ENCODE assay signal across 10 cellular contexts in genomic region chr15:100043069-100043641, GRCh38.
DNase-seq lines count a peak whose midpoint lies in the region; ATAC-seq and TF ChIP-seq lines count a peak whose summit lies in the region.
"Had no signal": no experiment of that assay in that cellular context is flagged by ENCODE, and none has a peak within 500 bp of the region (broad histone marks: within the 10 kb centered on the region; RNA-seq: fewer than 3 reads in every experiment).

No MANE protein-coding gene starts in this region.

- H3K27me3 ChIP-seq in PC-9 (ENCODE audit: insufficient read depth, low read depth) (no peaks in the 10 kb centered on the region), trophoblast cell (ENCODE audit: insufficient read depth, low read length) (no peaks in the 10 kb centered on the region)

- peaks cover 7% of the 10 kb centered on the region for H3K9me3 Mint-ChIP-seq in stimulated activated memory B cell treated with anti-CD40 and anti-IgM and Interleukin-4, amounts not matched to agents 10 μg/mL and 1 μg/mL and 100 μg/mL, for 72 hours
- H3K9me3 Mint-ChIP-seq: neural crest cell had no signal

- no peak overlapping the region for H3K4ac ChIP-seq in trophoblast cell (ENCODE audit: low read depth, low read length)

- H3K9me3 ChIP-seq in PC-9 (ENCODE audit: insufficient read depth, low read depth) (no peaks in the 10 kb centered on the region), trophoblast cell (ENCODE audit: insufficient read depth, low read depth, low read length) (no peaks in the 10 kb centered on the region)

- H3K36me3 Mint-ChIP-seq in stimulated activated memory B cell treated with anti-CD40 and anti-IgM and Interleukin-4, amounts not matched to agents 10 μg/mL and 1 μg/mL and 100 μg/mL, for 72 hours = no peaks in the 10 kb centered on the region

- H3K4me1 ChIP-seq in PC-9 (replicated peaks; ENCODE audit: insufficient read depth) = peaks cover 34% of the 10 kb centered on the region
- H3K4me1 ChIP-seq in trophoblast cell (ENCODE audit: control insufficient read depth in 1 of 2, insufficient read depth in 2 of 2, low read length in 2 of 2) = peaks cover 2% of the 10 kb centered on the region in 2 experiments

- H3K79me2 ChIP-seq in PC-9 (ENCODE audit: low read depth) (no peaks in the 10 kb centered on the region), trophoblast cell (ENCODE audit: control insufficient read depth, insufficient read depth, low read length, poor library complexity) (no peaks in the 10 kb centered on the region)

- H4K20me1 ChIP-seq in PC-9 (ENCODE audit: insufficient read depth) = no peaks in the 10 kb centered on the region

- H3K9ac ChIP-seq in trophoblast cell (ENCODE audit: low read length) = no peak overlapping the region

- no peak overlapping the region for H4K8ac ChIP-seq in trophoblast cell (ENCODE audit: low read depth, low read length)

- no peak for ATAC-seq in HG02588 (IDR thresholded peaks at IDR 0.05; ENCODE audit: unreplicated experiment)
- no peak for ATAC-seq in stimulated activated memory B cell treated with anti-CD40 and anti-IgM and Interleukin-4, amounts not matched to agents 10 μg/mL and 1 μg/mL and 100 μg/mL, for 72 hours

- H2AFZ ChIP-seq in PC-9 = peak overlapping the region; percentile 79
- no peak overlapping the region for H2AFZ ChIP-seq in trophoblast cell (ENCODE audit: insufficient read depth, low read length, poor library complexity)

- no peak overlapping the region for H3K14ac ChIP-seq in trophoblast cell (ENCODE audit: low read length)

- no peak overlapping the region for H3K18ac ChIP-seq in trophoblast cell (ENCODE audit: low read length)

- H3K27me3 Mint-ChIP-seq in stimulated activated memory B cell treated with anti-CD40 and anti-IgM and Interleukin-4, amounts not matched to agents 10 μg/mL and 1 μg/mL and 100 μg/mL, for 72 hours = no peaks in the 10 kb centered on the region

- H2BK12ac ChIP-seq in trophoblast cell (ENCODE audit: low read length) = no peak overlapping the region

- H3K4me1 Mint-ChIP-seq in stimulated activated memory B cell treated with anti-CD40 and anti-IgM and Interleukin-4, amounts not matched to agents 10 μg/mL and 1 μg/mL and 100 μg/mL, for 72 hours = peaks cover 6% of the 10 kb centered on the region

- peak overlapping the region; percentile 50; the same call in 1 of the 2 replicates for H3K4me3 ChIP-seq in PC-9
- H3K4me3 ChIP-seq in epithelial cell of proximal tubule (ENCODE audit: low read depth, low read length) = no peak overlapping the region
- no peak overlapping the region for H3K4me3 ChIP-seq in trophoblast cell (ENCODE audit: low read depth, low read length)

- H3K4me2 ChIP-seq in PC-9 (peak overlapping the region; percentile 79), trophoblast cell (ENCODE audit: low read length) (no peak overlapping the region)

- no peak overlapping the region for H4K91ac ChIP-seq in trophoblast cell (ENCODE audit: low read depth, low read length)

- BruUV-seq in PC-9 (replicated peaks; lab: Mats Ljungman, UMichigan) = no TSS peak

- H3K27ac Mint-ChIP-seq in stimulated activated memory B cell treated with anti-CD40 and anti-IgM and Interleukin-4, amounts not matched to agents 10 μg/mL and 1 μg/mL and 100 μg/mL, for 72 hours = no peak overlapping the region

- no CpG with 5 or more reads among the region's 8 CpGs for WGBS in trophoblast cell (ENCODE audit: extremely low coverage, insufficient coverage, insufficient read length)

- H3K9me2 ChIP-seq in PC-9 (ENCODE audit: insufficient read depth) = no peaks in the 10 kb centered on the region; the same call in 1 of the 2 replicates

- no peak overlapping the region for H3K23ac ChIP-seq in trophoblast cell (ENCODE audit: low read length)

- no peak overlapping the region for H2BK120ac ChIP-seq in trophoblast cell (ENCODE audit: insufficient read depth, low read length, poor library complexity)

- no peak overlapping the region for H3K4me3 Mint-ChIP-seq in stimulated activated memory B cell treated with anti-CD40 and anti-IgM and Interleukin-4, amounts not matched to agents 10 μg/mL and 1 μg/mL and 100 μg/mL, for 72 hours
- H3K4me3 Mint-ChIP-seq: neural crest cell had no signal

- no peak overlapping the region for H2BK5ac ChIP-seq in trophoblast cell (ENCODE audit: low read depth, low read length, poor library complexity)

- no peak for TF ChIP-seq CTCF in PC-9 (conservative IDR thresholded peaks at IDR 0.05)
- TF ChIP-seq CTCF in epithelial cell of proximal tubule (conservative IDR thresholded peaks at IDR 0.05; ENCODE audit: low read depth, low read length) = no peak

- CTCF ChIA-PET in PC-9 (lab: Charles Lee) = interaction anchor here (1.0 kb wide), 1 partner anchor 82 kb away, joined by 3 read pairs; no protein-coding TSS in a partner anchor

- POLR2A ChIA-PET in PC-9 (lab: Charles Lee; ENCODE audit: unreplicated experiment) = interaction anchor here (0.7 kb wide), 1 partner anchor 26 kb away, joined by 5 read pairs; no protein-coding TSS in a partner anchor

- no peak overlapping the region for H4K12ac ChIP-seq in trophoblast cell (ENCODE audit: low read depth, low read length)

- H3F3A ChIP-seq in PC-9 (ENCODE audit: insufficient read depth, low read depth) = peaks cover 29% of the 10 kb centered on the region

- intact Hi-C loops in PC-9 (cut with micrococcal nuclease; ENCODE audit: unreplicated experiment) = loop anchor here (1.0 to 2.0 kb wide), 3 partner anchors 18 to 69 kb away; no protein-coding TSS in a partner anchor

- no peaks in the 10 kb centered on the region for H3K79me1 ChIP-seq in trophoblast cell (ENCODE audit: low read length)

- peak overlapping the region; percentile 93 for H3K27ac ChIP-seq in PC-9
- no peak overlapping the region for H3K27ac ChIP-seq in trophoblast cell (ENCODE audit: low read depth, low read length)

- H3K36me3 ChIP-seq in PC-9 (ENCODE audit: low read depth) (no peaks in the 10 kb centered on the region), trophoblast cell (ENCODE audit: control insufficient read depth in 1 of 2, insufficient read depth in 2 of 2, low read length in 2 of 2) (no peaks in the 10 kb centered on the region)

- DNase-seq in EH (ENCODE audit: low read depth) (peak; percentile 66), PC-9 (peak; percentile 78 to 97), epithelial cell of proximal tubule (ENCODE audit: low read depth) (peak; percentile 25), trophoblast cell (peak; percentile 48 to 69), NCI-H187 treated with DMSO at 0.1 percent for 48 hours (lab: John Stamatoyannopoulos, UW) (no peak), NCI-H2107 treated with DMSO at 0.1 percent for 48 hours (lab: John Stamatoyannopoulos, UW; ENCODE audit: unreplicated experiment) (no peak)
- DNase-seq: activated naive CD4-positive, alpha-beta T cell treated with anti-CD3 and anti-CD28 coated beads, Interleukin-2, amount 50 U/mL, for 16 hours had no signal

- H2AK5ac ChIP-seq in trophoblast cell (ENCODE audit: low read length) = no peak overlapping the region

Comparison
In these comparisons a context has a peak if more than half of its experiments do, and no peak if none do; other contexts are left out.
1. DNase-seq: peak in EH (single experiment), PC-9 (2 of 2), epithelial cell of proximal tubule (single experiment) and trophoblast cell (2 of 2); none in NCI-H187 treated with DMSO at 0.1 percent for 48 hours (single experiment) and NCI-H2107 treated with DMSO at 0.1 percent for 48 hours (single experiment).